Comparison of ENCODE assay signal across 18 cellular contexts in the genomic region with DNA sequence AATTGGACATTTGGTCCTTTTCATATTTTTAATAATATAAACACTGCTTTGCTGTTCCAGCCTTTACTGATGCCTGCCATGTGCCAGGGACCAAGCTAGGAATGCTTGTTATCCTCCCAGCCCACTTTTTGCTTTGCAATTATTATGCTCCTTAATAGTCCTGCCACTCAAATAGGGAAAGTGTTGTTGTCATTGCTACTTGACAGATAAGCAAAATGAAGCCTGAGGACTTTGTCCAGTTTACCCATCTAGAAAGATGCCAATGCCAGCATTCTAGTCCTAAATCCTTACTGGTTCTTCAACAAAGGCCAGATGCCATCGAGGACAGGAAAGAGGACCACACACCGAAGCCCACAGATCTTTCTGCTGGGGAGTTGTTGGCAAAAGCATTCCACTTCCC.
DNase-seq lines count a peak whose midpoint lies in the region; ATAC-seq and TF ChIP-seq lines count a peak whose summit lies in the region.
"Had no signal": no experiment of that assay in that cellular context is flagged by ENCODE, and none has a peak within 500 bp of the region (broad histone marks: within the 10 kb centered on the region; RNA-seq: fewer than 3 reads in every experiment).

No MANE protein-coding gene starts in this region.

- H3K4me1 ChIP-seq in heart right ventricle (peaks cover 0 to 26% (median 0%) of the 10 kb centered on the region in 9 donors), endodermal cell (ENCODE audit: control insufficient read depth, insufficient read depth, low read length) (peaks cover 9% of the 10 kb centered on the region), right lobe of liver (peaks cover 0 to 34% (median 16%) of the 10 kb centered on the region in 4 donors)
- H3K4me1 ChIP-seq: BLaER1 had no signal

- WGBS in heart right ventricle, 2 donors = 53 to 62% methylated on average over 2 of the region's 2 CpGs
- 98% methylated on average over 2 of the region's 2 CpGs; no CpG with 5 or more reads in 1 of the 2 experiments for WGBS in endodermal cell (ENCODE audit: insufficient coverage in 1 of 2, insufficient read length in 1 of 2), 2 experiments
- 39% methylated on average over 2 of the region's 2 CpGs for WGBS in right lobe of liver (ENCODE audit: insufficient coverage, low coverage, low lambda C conversion rate, missing lambda C conversion rate)

- H3K36me3 ChIP-seq in heart right ventricle (no peaks in the 10 kb centered on the region), endodermal cell (ENCODE audit: control insufficient read depth, insufficient read depth, low read length) (no peaks in the 10 kb centered on the region), right lobe of liver (no peaks in the 10 kb centered on the region)
- H3K36me3 ChIP-seq: BLaER1 had no signal

- intact Hi-C loops in heart right ventricle (cut with DNase I) = no loop called here
- intact Hi-C loops in cardiac septum (cut with DNase I) = no loop called here
- intact Hi-C loops in right lobe of liver (cut with DNase I) = no loop called here

- peaks cover 14% of the 10 kb centered on the region for H3K27me3 Mint-ChIP-seq in endodermal cell (ENCODE audit: insufficient read depth)
- peaks cover 5% of the 10 kb centered on the region for H3K27me3 Mint-ChIP-seq in T-helper 17 cell
- H3K27me3 Mint-ChIP-seq: CD4-positive, alpha-beta T cell had no signal

- H3K27ac Mint-ChIP-seq in endodermal cell (no peak overlapping the region), T-helper 17 cell (no peak overlapping the region)
- H3K27ac Mint-ChIP-seq: CD4-positive, alpha-beta T cell; H9 had no signal

- H3K9me3 Mint-ChIP-seq in endodermal cell = no peaks in the 10 kb centered on the region
- H3K9me3 Mint-ChIP-seq: CD4-positive, alpha-beta T cell; H9 had no signal

- peaks cover 49% of the 10 kb centered on the region for H3K4me1 Mint-ChIP-seq in endodermal cell
- no peaks in the 10 kb centered on the region for H3K4me1 Mint-ChIP-seq in T-helper 17 cell
- H3K4me1 Mint-ChIP-seq: H9 had no signal

- ATAC-seq in heart right ventricle = no peak
- ATAC-seq in right lobe of liver = peak; percentile 43 to 61 (median 61)
- ATAC-seq in T-helper 17 cell = no peak

- peaks cover 0 to 10% (median 0%) of the 10 kb centered on the region in 11 donors for H3K9me3 ChIP-seq in heart right ventricle
- no peaks in the 10 kb centered on the region for H3K9me3 ChIP-seq in endodermal cell (ENCODE audit: control insufficient read depth, low read length)
- no peaks in the 10 kb centered on the region for H3K9me3 ChIP-seq in right lobe of liver
- H3K9me3 ChIP-seq in T-helper 17 cell (ENCODE audit: control insufficient read depth, low read length, poor library complexity, severe bottlenecking) = no peaks in the 10 kb centered on the region
- H3K9me3 ChIP-seq: BLaER1 had no signal

- peak overlapping the region in 8 of 10 donors; percentile 11 to 62 (median 35) for H3K27ac ChIP-seq in heart right ventricle
- 0 out of 2 replicates have a peak overlapping the region, but pooled peaks have one; percentile 2 for H3K27ac ChIP-seq in C4-2B
- H3K27ac ChIP-seq in endodermal cell (ENCODE audit: low read depth, low read length) = no peak overlapping the region
- peak overlapping the region; percentile 22 to 83 (median 82) for H3K27ac ChIP-seq in right lobe of liver
- H3K27ac ChIP-seq: BLaER1 had no signal

- TF ChIP-seq POLR2A in right lobe of liver (IDR thresholded peaks at IDR 0.05) = no peak

- peak overlapping the region; percentile 49 for H3K4me3 Mint-ChIP-seq in endodermal cell
- H3K4me3 Mint-ChIP-seq in T-helper 17 cell = no peak overlapping the region
- H3K4me3 Mint-ChIP-seq: CD4-positive, alpha-beta T cell; H9 had no signal

- no peak overlapping the region for H3K9ac ChIP-seq in endodermal cell (ENCODE audit: extremely low read depth, low read length, poor library complexity, severe bottlenecking)
- H3K9ac ChIP-seq: BLaER1 had no signal

- no peaks in the 10 kb centered on the region for H3K36me3 Mint-ChIP-seq in endodermal cell (ENCODE audit: low read depth)
- H3K36me3 Mint-ChIP-seq in T-helper 17 cell (ENCODE audit: low read depth) = no peaks in the 10 kb centered on the region

- DNase-seq in heart right ventricle (no peak), cardiac septum (ENCODE audit: low spot score) (no peak), endodermal cell (no peak), right lobe of liver (no peak), activated gamma-delta T cell treated with Interleukin-2 at 50 U/mL for 16 hours (no peak), T-helper 17 cell (no peak), HuH-7 (ENCODE audit: low spot score) (no peak)
- DNase-seq: 8988T; AML-193; Calu3; CD4-positive, alpha-beta T cell; DMS153; DMS79 treated with DMSO at 0.1 percent for 48 hours; EL; GOT3; H9 had no signal

- TF ChIP-seq CTCF in heart right ventricle (IDR thresholded peaks at IDR 0.05) (no peak), C4-2B (conservative IDR thresholded peaks at IDR 0.05) (no peak), endodermal cell (conservative IDR thresholded peaks at IDR 0.05) (no peak), right lobe of liver (IDR thresholded peaks at IDR 0.05) (no peak)

- H3K4me3 ChIP-seq in heart right ventricle (no peak overlapping the region), endodermal cell (ENCODE audit: low read length) (peak overlapping the region; percentile 70), right lobe of liver (no peak overlapping the region)
- H3K4me3 ChIP-seq: BLaER1 had no signal

- H3K27me3 ChIP-seq in heart right ventricle (peaks cover 0 to 22% (median 8%) of the 10 kb centered on the region in 7 donors), endodermal cell (ENCODE audit: control insufficient read depth, insufficient read depth, low read length, poor library complexity, severe bottlenecking) (no peaks in the 10 kb centered on the region), right lobe of liver (no peaks in the 10 kb centered on the region)
- H3K27me3 ChIP-seq: BLaER1 had no signal

Comparison
In these comparisons a context has a peak if more than half of its experiments do, and no peak if none do; other contexts are left out.
1. ATAC-seq: peak in right lobe of liver (4 of 4); none in heart right ventricle (0 of 8) and T-helper 17 cell (single experiment).